ENCODE assay signal across 25 cellular contexts in genomic region chr15:73680545-73680944, GRCh38. TPM values are rescaled to one million over a fixed set of nuclear protein-coding genes. Genes with fewer than 3 reads are reported as not detected.
"Had no signal": no experiment of that assay in that cellular context is flagged by ENCODE, and none has a peak within 500 bp of the region (broad histone marks: within the 10 kb centered on the region; RNA-seq: fewer than 3 reads in every experiment).

No MANE protein-coding gene starts in this region.

- ATAC-seq: activated CD8-positive, alpha-beta memory T cell treated with anti-CD3 and anti-CD28 coated beads, Interleukin-2, amount 10 ng/mL, durations not matched to agents 7 days and 5 days; activated CD8-positive, alpha-beta T cell treated with anti-CD3 and anti-CD28 coated beads, Interleukin-2, amount 10 ng/mL, durations not matched to agents 7 days and 5 days; esophagus mucosa; WTC11 had no signal

- H3K36me3 ChIP-seq: ascending aorta, brain microvascular endothelial cell had no signal

- DNase-seq: activated CD4-positive, alpha-beta memory T cell treated with anti-CD3 and anti-CD28 coated beads for 36 hours; activated CD4-positive, alpha-beta T cell treated with anti-CD3 and anti-CD28 coated beads for 1 hour; activated CD4-positive, alpha-beta T cell treated with anti-CD3 and anti-CD28 coated beads, Interleukin-2, amount 10 ng/mL, durations not matched to agents 24 days and 14 days; activated CD8-positive, alpha-beta memory T cell treated with anti-CD3 and anti-CD28 coated beads, Interleukin-2, amount 10 ng/mL, durations not matched to agents 7 days and 5 days; activated CD8-positive, alpha-beta memory T cell treated with anti-CD3 and anti-CD28 coated beads, Interleukin-2, amount 50 U/mL, for 4 hours; activated effector memory CD4-positive, alpha-beta T cell treated with Interleukin-2 at 50 U/mL for 16 hours; activated gamma-delta T cell treated with Interleukin-2 at 50 U/mL for 16 hours; activated naive CD4-positive, alpha-beta T cell treated with Interleukin-2 at 50 U/mL for 16 hours; activated naive CD8-positive, alpha-beta T cell treated with anti-CD3 and anti-CD28 coated beads, Interleukin-2, amount 10 ng/mL, durations not matched to agents 7 days and 5 days; activated T-cell treated with anti-CD3 and anti-CD28 coated beads, Interleukin-2, amount 50 U/mL, for 48 hours; brain microvascular endothelial cell; effector memory CD4-positive, alpha-beta T cell; endodermal cell; foreskin fibroblast; T-helper 2 cell had no signal

- H3K4me3 ChIP-seq: ascending aorta, coronary artery, dorsolateral prefrontal cortex had no signal

- H3K27me3 ChIP-seq: ascending aorta, brain microvascular endothelial cell had no signal

- H3K4me3 Mint-ChIP-seq: activated CD4-positive, alpha-beta memory T cell treated with anti-CD3 and anti-CD28 coated beads for 36 hours; activated CD4-positive, alpha-beta T cell treated with anti-CD3 and anti-CD28 coated beads, Interleukin-2, amount 10 ng/mL, durations not matched to agents 24 days and 14 days; activated CD8-positive, alpha-beta memory T cell treated with anti-CD3 and anti-CD28 coated beads, Interleukin-2, amount 10 ng/mL, durations not matched to agents 7 days and 5 days; activated CD8-positive, alpha-beta T cell treated with anti-CD3 and anti-CD28 coated beads, Interleukin-2, amount 10 ng/mL, durations not matched to agents 7 days and 5 days; activated naive CD4-positive, alpha-beta T cell treated with anti-CD3 and anti-CD28 coated beads, Interleukin-2, amount 50 U/mL, for 24 hours; activated naive CD8-positive, alpha-beta T cell treated with anti-CD3 and anti-CD28 coated beads, Interleukin-2, amount 10 ng/mL, durations not matched to agents 7 days and 5 days; central memory CD8-positive, alpha-beta T cell; endodermal cell; WTC11 had no signal

- H3K9me3 Mint-ChIP-seq: activated CD4-positive, alpha-beta memory T cell treated with anti-CD3 and anti-CD28 coated beads for 36 hours; activated CD4-positive, alpha-beta T cell treated with anti-CD3 and anti-CD28 coated beads, Interleukin-2, amount 10 ng/mL, durations not matched to agents 24 days and 14 days; activated naive CD4-positive, alpha-beta T cell treated with anti-CD3 and anti-CD28 coated beads, Interleukin-2, amount 50 U/mL, for 24 hours; activated naive CD8-positive, alpha-beta T cell treated with anti-CD3 and anti-CD28 coated beads, Interleukin-2, amount 10 ng/mL, durations not matched to agents 7 days and 5 days; central memory CD8-positive, alpha-beta T cell; dendritic cell treated with granulocyte-macrophage colony-stimulating factor and Interleukin-4, amounts not matched to agents 40 ng/mL and 50 ng/mL, for 4 days; endodermal cell; WTC11 had no signal

- H3K27ac ChIP-seq: brain microvascular endothelial cell, coronary artery, VCaP had no signal

- H3K9me3 ChIP-seq: ascending aorta had no signal

- H3K36me3 Mint-ChIP-seq: activated CD4-positive, alpha-beta memory T cell treated with anti-CD3 and anti-CD28 coated beads for 36 hours; activated CD8-positive, alpha-beta memory T cell treated with anti-CD3 and anti-CD28 coated beads, Interleukin-2, amount 10 ng/mL, durations not matched to agents 7 days and 5 days; activated naive CD4-positive, alpha-beta T cell treated with anti-CD3 and anti-CD28 coated beads, Interleukin-2, amount 50 U/mL, for 24 hours; activated naive CD8-positive, alpha-beta T cell treated with anti-CD3 and anti-CD28 coated beads, Interleukin-2, amount 10 ng/mL, durations not matched to agents 7 days and 5 days; WTC11 had no signal

- H3K27ac Mint-ChIP-seq: activated CD4-positive, alpha-beta memory T cell treated with anti-CD3 and anti-CD28 coated beads for 36 hours; activated CD4-positive, alpha-beta T cell treated with anti-CD3 and anti-CD28 coated beads, Interleukin-2, amount 10 ng/mL, durations not matched to agents 24 days and 14 days; activated CD8-positive, alpha-beta memory T cell treated with anti-CD3 and anti-CD28 coated beads, Interleukin-2, amount 10 ng/mL, durations not matched to agents 7 days and 5 days; activated CD8-positive, alpha-beta T cell treated with anti-CD3 and anti-CD28 coated beads, Interleukin-2, amount 10 ng/mL, durations not matched to agents 7 days and 5 days; activated naive CD4-positive, alpha-beta T cell treated with anti-CD3 and anti-CD28 coated beads, Interleukin-2, amount 50 U/mL, for 24 hours; activated naive CD8-positive, alpha-beta T cell treated with anti-CD3 and anti-CD28 coated beads, Interleukin-2, amount 10 ng/mL, durations not matched to agents 7 days and 5 days; endodermal cell; WTC11 had no signal

- H3K4me1 Mint-ChIP-seq: central memory CD8-positive, alpha-beta T cell had no signal

RNA-seq across cellular contexts. Expression of gene CD276, which starts 3.6 kb away (rescaled TPM):
- total RNA-seq: activated CD8-positive, alpha-beta T cell treated with anti-CD3 and anti-CD28 coated beads, Interleukin-2, amount 10 ng/mL, durations not matched to agents 7 days and 5 days had no signal
